In the genomic region with DNA sequence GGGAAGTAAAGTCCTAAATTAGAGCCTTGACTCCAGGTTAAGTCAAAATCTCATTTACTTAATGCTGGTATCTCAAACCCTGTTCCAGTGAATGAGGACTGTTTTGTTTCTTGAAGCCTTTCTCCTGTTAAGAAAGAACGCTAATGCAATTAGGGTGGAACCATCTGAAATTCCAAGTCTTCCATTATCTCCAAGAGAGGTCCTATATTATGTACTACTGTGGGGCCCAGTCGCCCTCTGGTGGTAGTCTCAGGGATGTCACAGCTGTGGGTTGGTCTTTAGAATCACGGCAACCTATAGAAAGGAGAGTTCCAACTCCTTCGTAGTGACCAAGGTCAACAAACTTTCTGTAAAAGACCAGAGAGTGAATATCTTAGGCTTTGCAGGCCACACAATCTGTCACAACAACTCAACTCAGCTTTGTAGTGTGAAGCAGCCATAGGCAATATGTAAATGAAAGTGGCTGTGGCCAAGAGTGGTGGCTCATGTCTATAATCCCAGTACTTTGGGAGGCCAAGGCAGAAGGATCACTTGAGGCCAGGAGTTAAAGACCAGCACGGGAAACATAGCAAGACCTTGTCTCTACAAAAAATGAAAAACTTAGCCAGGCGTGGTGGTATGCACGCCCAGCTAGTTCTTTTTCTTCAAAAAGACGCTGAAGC, we compare ENCODE assay signal across 8 cellular contexts. TPM values are rescaled to one million over a fixed set of nuclear protein-coding genes. Genes with fewer than 3 reads are reported as not detected.
DNase-seq lines count a peak whose midpoint lies in the region; ATAC-seq and TF ChIP-seq lines count a peak whose summit lies in the region.

No MANE protein-coding gene starts in this region.

- peaks cover 12 to 28% (median 23%) of the 10 kb centered on the region in 4 donors for H3K36me3 ChIP-seq in liver (ENCODE audit: control insufficient read depth in 4 of 4, insufficient read depth in 3 of 4, low read depth in 1 of 4, low read length in 3 of 4)

- peak; percentile 90 for ATAC-seq in HG02852 (IDR thresholded peaks at IDR 0.05; ENCODE audit: unreplicated experiment)

- H3K4me1 ChIP-seq in liver (ENCODE audit: control insufficient read depth in 4 of 4, insufficient read depth in 4 of 4, low read length in 3 of 4) = peaks cover 2 to 11% (median 8%) of the 10 kb centered on the region in 4 donors

- peak; percentile 71 for TF ChIP-seq CTCF in liver (IDR thresholded peaks at IDR 0.05; ENCODE audit: low read depth, low read length, missing input control)

- 68% methylated on average over 8 of the region's 8 CpGs for WGBS in liver

- H3K27me3 ChIP-seq in liver (ENCODE audit: control insufficient read depth in 4 of 4, insufficient read depth in 4 of 4, low read length in 3 of 4) = no peaks in the 10 kb centered on the region

- no peaks in the 10 kb centered on the region for H3K9me3 ChIP-seq in liver (ENCODE audit: control insufficient read depth in 4 of 4, low read length in 3 of 4)

- peak; percentile 82 to 91 for TF ChIP-seq RAD21 in liver (IDR thresholded peaks at IDR 0.05)

- H3K4me3 ChIP-seq in liver (ENCODE audit: low read depth in 1 of 3, low read length in 3 of 3) = no peak overlapping the region

- no peak overlapping the region for H3K27ac ChIP-seq in liver (ENCODE audit: low read depth in 1 of 2, low read length in 2 of 2)

- DNase-seq in NCI-H2196 (lab: John Stamatoyannopoulos, UW; ENCODE audit: unreplicated experiment) (peak; percentile 51), NCI-H2196 treated with DMSO at 0.1 percent for 48 hours (lab: John Stamatoyannopoulos, UW; ENCODE audit: unreplicated experiment) (no peak), NCI-H226 (peak; percentile 41), cerebellar cortex (ENCODE audit: low spot score) (peak; percentile 76)
- peak; percentile 54 to 58 for DNase-seq in activated CD4-positive, alpha-beta T cell treated with anti-CD3 and anti-CD28 coated beads for 24 hours (ENCODE audit: low read depth in 2 of 2)
- DNase-seq in stimulated activated CD4-positive, alpha-beta T cell treated with anti-CD3 and anti-CD28 coated beads, TNF-alpha, amount 100 ng/mL, for 4 hours (ENCODE audit: low read depth in 3 of 3) = peak; percentile 36 to 51 (median 45)

- no peak overlapping the region for H3K9ac ChIP-seq in liver (ENCODE audit: low read depth in 1 of 2, low read length in 2 of 2)

TF ChIP-seq in liver, 16 proteins besides CTCF, POLR2A, EP300 and RAD21:
- TF ChIP-seq NR2F2 (IDR thresholded peaks at IDR 0.05) = no peak
- TF ChIP-seq, protein P1, sequence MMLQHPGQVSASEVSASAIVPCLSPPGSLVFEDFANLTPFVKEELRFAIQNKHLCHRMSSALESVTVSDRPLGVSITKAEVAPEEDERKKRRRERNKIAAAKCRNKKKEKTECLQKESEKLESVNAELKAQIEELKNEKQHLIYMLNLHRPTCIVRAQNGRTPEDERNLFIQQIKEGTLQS (IDR thresholded peaks at IDR 0.05) = no peak
- no peak for TF ChIP-seq GABPA (IDR thresholded peaks at IDR 0.05 in 1 of 2, conservative IDR thresholded peaks at IDR 0.05 in 1 of 2)
- no peak for TF ChIP-seq YY1 (IDR thresholded peaks at IDR 0.05)
- TF ChIP-seq HNF4G (IDR thresholded peaks at IDR 0.05) = no peak
- TF ChIP-seq, protein P2, sequence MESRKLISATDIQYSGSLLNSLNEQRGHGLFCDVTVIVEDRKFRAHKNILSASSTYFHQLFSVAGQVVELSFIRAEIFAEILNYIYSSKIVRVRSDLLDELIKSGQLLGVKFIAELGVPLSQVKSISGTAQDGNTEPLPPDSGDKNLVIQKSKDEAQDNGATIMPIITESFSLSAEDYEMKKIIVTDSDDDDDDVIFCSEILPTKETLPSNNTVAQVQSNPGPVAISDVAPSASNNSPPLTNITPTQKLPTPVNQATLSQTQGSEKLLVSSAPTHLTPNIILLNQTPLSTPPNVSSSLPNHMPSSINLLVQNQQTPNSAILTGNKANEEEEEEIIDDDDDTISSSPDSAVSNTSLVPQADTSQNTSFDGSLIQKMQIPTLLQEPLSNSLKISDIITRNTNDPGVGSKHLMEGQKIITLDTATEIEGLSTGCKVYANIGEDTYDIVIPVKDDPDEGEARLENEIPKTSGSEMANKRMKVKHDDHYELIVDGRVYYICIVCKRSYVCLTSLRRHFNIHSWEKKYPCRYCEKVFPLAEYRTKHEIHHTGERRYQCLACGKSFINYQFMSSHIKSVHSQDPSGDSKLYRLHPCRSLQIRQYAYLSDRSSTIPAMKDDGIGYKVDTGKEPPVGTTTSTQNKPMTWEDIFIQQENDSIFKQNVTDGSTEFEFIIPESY (IDR thresholded peaks at IDR 0.05) = no peak
- TF ChIP-seq, protein P3, sequence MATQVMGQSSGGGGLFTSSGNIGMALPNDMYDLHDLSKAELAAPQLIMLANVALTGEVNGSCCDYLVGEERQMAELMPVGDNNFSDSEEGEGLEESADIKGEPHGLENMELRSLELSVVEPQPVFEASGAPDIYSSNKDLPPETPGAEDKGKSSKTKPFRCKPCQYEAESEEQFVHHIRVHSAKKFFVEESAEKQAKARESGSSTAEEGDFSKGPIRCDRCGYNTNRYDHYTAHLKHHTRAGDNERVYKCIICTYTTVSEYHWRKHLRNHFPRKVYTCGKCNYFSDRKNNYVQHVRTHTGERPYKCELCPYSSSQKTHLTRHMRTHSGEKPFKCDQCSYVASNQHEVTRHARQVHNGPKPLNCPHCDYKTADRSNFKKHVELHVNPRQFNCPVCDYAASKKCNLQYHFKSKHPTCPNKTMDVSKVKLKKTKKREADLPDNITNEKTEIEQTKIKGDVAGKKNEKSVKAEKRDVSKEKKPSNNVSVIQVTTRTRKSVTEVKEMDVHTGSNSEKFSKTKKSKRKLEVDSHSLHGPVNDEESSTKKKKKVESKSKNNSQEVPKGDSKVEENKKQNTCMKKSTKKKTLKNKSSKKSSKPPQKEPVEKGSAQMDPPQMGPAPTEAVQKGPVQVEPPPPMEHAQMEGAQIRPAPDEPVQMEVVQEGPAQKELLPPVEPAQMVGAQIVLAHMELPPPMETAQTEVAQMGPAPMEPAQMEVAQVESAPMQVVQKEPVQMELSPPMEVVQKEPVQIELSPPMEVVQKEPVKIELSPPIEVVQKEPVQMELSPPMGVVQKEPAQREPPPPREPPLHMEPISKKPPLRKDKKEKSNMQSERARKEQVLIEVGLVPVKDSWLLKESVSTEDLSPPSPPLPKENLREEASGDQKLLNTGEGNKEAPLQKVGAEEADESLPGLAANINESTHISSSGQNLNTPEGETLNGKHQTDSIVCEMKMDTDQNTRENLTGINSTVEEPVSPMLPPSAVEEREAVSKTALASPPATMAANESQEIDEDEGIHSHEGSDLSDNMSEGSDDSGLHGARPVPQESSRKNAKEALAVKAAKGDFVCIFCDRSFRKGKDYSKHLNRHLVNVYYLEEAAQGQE (IDR thresholded peaks at IDR 0.05) = no peak
- no peak for TF ChIP-seq FOXA2 (IDR thresholded peaks at IDR 0.05)
- TF ChIP-seq, protein P4, sequence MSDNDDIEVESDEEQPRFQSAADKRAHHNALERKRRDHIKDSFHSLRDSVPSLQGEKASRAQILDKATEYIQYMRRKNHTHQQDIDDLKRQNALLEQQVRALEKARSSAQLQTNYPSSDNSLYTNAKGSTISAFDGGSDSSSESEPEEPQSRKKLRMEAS (IDR thresholded peaks at IDR 0.05) = no peak
- TF ChIP-seq TAF1 (conservative IDR thresholded peaks at IDR 0.05) = no peak
- TF ChIP-seq SP1 (IDR thresholded peaks at IDR 0.05) = no peak
- TF ChIP-seq EGR1 (IDR thresholded peaks at IDR 0.05; ENCODE audit: low read depth in 2 of 2) = no peak
- no peak for TF ChIP-seq FOXA1 (IDR thresholded peaks at IDR 0.05)
- TF ChIP-seq RXRA (IDR thresholded peaks at IDR 0.05) = no peak

RNA-seq across cellular contexts. Expression of a gene that starts 9.3 kb away (rescaled TPM):
- total RNA-seq in liver = 1 to 10 TPM; 7.2 to 8.4 TPM
- 10 to 100 TPM in 1 of 2 donors, 1 to 10 TPM in 1; 8.1 to 12.0 TPM for polyA plus RNA-seq in liver

RNA-seq across cellular contexts. Expression of a gene that starts 17.9 kb away (rescaled TPM):
- under 1 TPM in 1 of 2 donors, not detected in 1; 0.37 TPM for total RNA-seq in liver
- polyA plus RNA-seq in liver = under 1 TPM in 1 of 2 donors, not detected in 1; 0.13 TPM
